In genomic region chr13:97574926-97575325, GRCh38 we compare ENCODE assay signal across 8 cellular contexts.
A peak's percentile ranks its signal among the peaks of the same experiment; 100 is the strongest.
DNase-seq lines count a peak whose midpoint lies in the region; ATAC-seq and TF ChIP-seq lines count a peak whose summit lies in the region.

No MANE protein-coding gene starts in this region.

- no peak overlapping the region for H3K4me2 ChIP-seq in SK-N-SH

- TF ChIP-seq CTCF in GM12864 (IDR thresholded peaks at IDR 0.05; ENCODE audit: low read depth, low read length, missing control alignments), result peak; percentile 79
- peak; percentile 47 for TF ChIP-seq CTCF in SK-N-SH (IDR thresholded peaks at IDR 0.05)

- H3K27me3 ChIP-seq in SK-N-SH (ENCODE audit: insufficient read depth) (no peaks in the 10 kb centered on the region; the same call in 1 of the 2 replicates), iPS DF 6.9 (ENCODE audit: control insufficient read depth, insufficient read depth, low read length) (no peaks in the 10 kb centered on the region)

- no peak for TF ChIP-seq EP300 in SK-N-SH (IDR thresholded peaks at IDR 0.05; ENCODE audit: borderline replicate concordance in 1 of 2, low read depth in 1 of 2, low read length in 1 of 2)

- 51% methylated on average over 5 of the region's 5 CpGs for WGBS in SK-N-SH (ENCODE audit: low lambda C conversion rate)
- no CpG with 5 or more reads among the region's 5 CpGs for WGBS in iPS DF 6.9 (ENCODE audit: insufficient coverage, insufficient read length)

- CTCF ChIA-PET in HEK293T (lab: Yijun Ruan, JAX) (no interaction called here), SK-N-SH (lab: Yijun Ruan, JAX) (interaction anchor here (0.8 to 1.0 kb wide), 3 partner anchors 26 to 466 kb away, joined by 3 read pairs; no protein-coding TSS in a partner anchor)

- ATAC-seq in GM21447 (IDR thresholded peaks at IDR 0.05; ENCODE audit: unreplicated experiment), result no peak
- no peak for ATAC-seq in HG03439 (IDR thresholded peaks at IDR 0.05; ENCODE audit: unreplicated experiment)

- no peak overlapping the region for H2AFZ ChIP-seq in SK-N-SH (ENCODE audit: low read depth)

- POLR2A ChIA-PET in HEK293T (lab: Yijun Ruan, JAX), result no interaction called here
- POLR2A ChIA-PET in SK-N-SH (lab: Yijun Ruan, JAX), result no interaction called here

- no peaks in the 10 kb centered on the region for H4K20me1 ChIP-seq in SK-N-SH (ENCODE audit: insufficient read depth)

- no peaks in the 10 kb centered on the region for H3K9me2 ChIP-seq in SK-N-SH

- H3K4me3 ChIP-seq in GM12864 (ENCODE audit: low read depth, low read length) (no peak overlapping the region), SK-N-SH (ENCODE audit: low read depth in 2 of 2, low read length in 1 of 2) (no peak overlapping the region), iPS DF 6.9 (ENCODE audit: low read length) (no peak overlapping the region)

- H3K27ac ChIP-seq in SK-N-SH (ENCODE audit: low read depth in 2 of 2, low read length in 1 of 2) (no peak overlapping the region), iPS DF 6.9 (ENCODE audit: low read length) (no peak overlapping the region)

- H3K79me2 ChIP-seq in SK-N-SH (ENCODE audit: insufficient read depth), result no peaks in the 10 kb centered on the region

- H3K36me3 ChIP-seq in SK-N-SH (replicated peaks in 1 of 2; ENCODE audit: control insufficient read depth in 1 of 2, insufficient read depth in 2 of 2, low read length in 1 of 2) (no peaks in the 10 kb centered on the region), iPS DF 6.9 (ENCODE audit: control insufficient read depth, insufficient read depth, low read length) (no peaks in the 10 kb centered on the region)

- H3K9ac ChIP-seq in SK-N-SH, result no peak overlapping the region

- H3K9me3 ChIP-seq in SK-N-SH (no peaks in the 10 kb centered on the region), iPS DF 6.9 (ENCODE audit: control insufficient read depth, insufficient read depth, low read length) (no peaks in the 10 kb centered on the region)

- H3F3A ChIP-seq in SK-N-SH (replicated peaks; ENCODE audit: insufficient read depth), result no peaks in the 10 kb centered on the region

- TF ChIP-seq RAD21 in SK-N-SH (IDR thresholded peaks at IDR 0.05; ENCODE audit: low read length), result peak; percentile 66

- H3K4me1 ChIP-seq in SK-N-SH (ENCODE audit: control insufficient read depth in 1 of 2, insufficient read depth in 2 of 2, low read depth in 1 of 2, low read length in 1 of 2) (peaks cover 2 to 6% of the 10 kb centered on the region in 2 experiments; a peak in 2 of 4 replicates), iPS DF 6.9 (ENCODE audit: control insufficient read depth, insufficient read depth, low read length) (peaks cover under 1% of the 10 kb centered on the region; the same call in 1 of the 2 replicates)

- DNase-seq in GM12864 (ENCODE audit: low read depth) (no peak), HEK293T (ENCODE audit: extremely low spot score) (peak; percentile 33), SK-N-SH (no peak), iPS DF 6.9 (ENCODE audit: low read depth, low spot score) (peak; percentile 22), epidermal melanocyte (ENCODE audit: insufficient read length, low spot score) (no peak), cerebellar nuclear complex (lab: John Stamatoyannopoulos, UW) (no peak)

TF ChIP-seq in HEK293T, 16 proteins besides CTCF, POLR2A, EP300 and RAD21:
- TF ChIP-seq, protein P1, sequence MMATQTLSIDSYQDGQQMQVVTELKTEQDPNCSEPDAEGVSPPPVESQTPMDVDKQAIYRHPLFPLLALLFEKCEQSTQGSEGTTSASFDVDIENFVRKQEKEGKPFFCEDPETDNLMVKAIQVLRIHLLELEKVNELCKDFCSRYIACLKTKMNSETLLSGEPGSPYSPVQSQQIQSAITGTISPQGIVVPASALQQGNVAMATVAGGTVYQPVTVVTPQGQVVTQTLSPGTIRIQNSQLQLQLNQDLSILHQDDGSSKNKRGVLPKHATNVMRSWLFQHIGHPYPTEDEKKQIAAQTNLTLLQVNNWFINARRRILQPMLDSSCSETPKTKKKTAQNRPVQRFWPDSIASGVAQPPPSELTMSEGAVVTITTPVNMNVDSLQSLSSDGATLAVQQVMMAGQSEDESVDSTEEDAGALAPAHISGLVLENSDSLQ (IDR thresholded peaks at IDR 0.05), result no peak
- no peak for TF ChIP-seq SP1 (IDR thresholded peaks at IDR 0.05)
- no peak for TF ChIP-seq CTBP1 (IDR thresholded peaks at IDR 0.05; ENCODE audit: borderline replicate concordance)
- TF ChIP-seq ARNT (IDR thresholded peaks at IDR 0.05), result no peak
- no peak for TF ChIP-seq FOXM1 (IDR thresholded peaks at IDR 0.05; ENCODE audit: borderline replicate concordance)
- TF ChIP-seq ELF4 (IDR thresholded peaks at IDR 0.05), result no peak
- no peak for TF ChIP-seq NFRKB (IDR thresholded peaks at IDR 0.05)
- no peak for TF ChIP-seq HDGF (IDR thresholded peaks at IDR 0.05; ENCODE audit: borderline replicate concordance)
- TF ChIP-seq SUZ12 (IDR thresholded peaks at IDR 0.05), result no peak
- TF ChIP-seq FOXK2 (IDR thresholded peaks at IDR 0.05), result no peak
- TF ChIP-seq BHLHE40 (IDR thresholded peaks at IDR 0.05; ENCODE audit: borderline replicate concordance), result no peak
- TF ChIP-seq ZNF384 (IDR thresholded peaks at IDR 0.05), result no peak
- TF ChIP-seq L3MBTL2 (conservative IDR thresholded peaks at IDR 0.05), result no peak

TF ChIP-seq in SK-N-SH, 30 proteins besides CTCF, POLR2A, EP300 and RAD21:
- TF ChIP-seq FOSL2 (IDR thresholded peaks at IDR 0.05; ENCODE audit: borderline replicate concordance, low read depth), result no peak
- no peak for TF ChIP-seq TCF12 (IDR thresholded peaks at IDR 0.05)
- peak; percentile 26 for TF ChIP-seq SMC3 (IDR thresholded peaks at IDR 0.05; ENCODE audit: low read depth, low read length)
TF ChIP-seq in SK-N-SH: peak in this region for 1.

Comparison
In these comparisons a context has a peak if more than half of its experiments do, and no peak if none do; other contexts are left out.
1. DNase-seq: peak in HEK293T (single experiment) and iPS DF 6.9 (single experiment); none in GM12864 (single experiment), SK-N-SH (single experiment), epidermal melanocyte (single experiment) and cerebellar nuclear complex (0 of 2).